ENCODE assay signal across 9 cellular contexts in genomic region chr7:140876519-140877248, GRCh38. TPM values are rescaled to one million over a fixed set of nuclear protein-coding genes. Genes with fewer than 3 reads are reported as not detected.
DNase-seq lines count a peak whose midpoint lies in the region; ATAC-seq and TF ChIP-seq lines count a peak whose summit lies in the region.
"Had no signal": no experiment of that assay in that cellular context is flagged by ENCODE, and none has a peak within 500 bp of the region (broad histone marks: within the 10 kb centered on the region; RNA-seq: fewer than 3 reads in every experiment).

No MANE protein-coding gene starts in this region.

- H3K36me3 ChIP-seq in BLaER1 (peaks cover 48% of the 10 kb centered on the region), colonic mucosa (no peaks in the 10 kb centered on the region)

- H3K27me3 ChIP-seq in BLaER1, result no peaks in the 10 kb centered on the region
- H3K27me3 ChIP-seq in colonic mucosa, result no peaks in the 10 kb centered on the region

- H3K4me1 ChIP-seq in BLaER1, result peaks cover 7% of the 10 kb centered on the region; the same call in 1 of the 2 replicates
- H3K4me1 ChIP-seq in colonic mucosa, result no peaks in the 10 kb centered on the region

- H4K20me1 ChIP-seq in BLaER1, result peaks cover 24% of the 10 kb centered on the region

- H3K9me3 ChIP-seq in BLaER1 (peaks cover 69% of the 10 kb centered on the region), colonic mucosa (no peaks in the 10 kb centered on the region)

- H3K27ac ChIP-seq in BLaER1 (no peak overlapping the region), colonic mucosa (no peak overlapping the region)

- peak overlapping the region; percentile 17; the same call in 1 of the 2 replicates for H3K4me2 ChIP-seq in BLaER1

- intact Hi-C loops in colonic mucosa (cut with DNase I), result no loop called here

- ATAC-seq in GM21515 (IDR thresholded peaks at IDR 0.05; ENCODE audit: unreplicated experiment), result peak; percentile 75

- H3K4me3 ChIP-seq in BLaER1 (no peak overlapping the region), colonic mucosa (no peak overlapping the region)

- DNase-seq in HS-27A (ENCODE audit: low read depth) (peak; percentile 19), fibroblast of gingiva (ENCODE audit: low read depth) (peak; percentile 45), germinal center (ENCODE audit: low spot score) (no peak), NCI-H2029 (lab: John Stamatoyannopoulos, UW) (no peak), colonic mucosa (no peak), 8988T (no peak)
- DNase-seq: activated T-cell treated with anti-CD3 and anti-CD28 coated beads, Interleukin-2, amount 50 U/mL, for 4 hours had no signal

- no peak for TF ChIP-seq CTCF in colonic mucosa (IDR thresholded peaks at IDR 0.05)

- H3K9ac ChIP-seq in BLaER1 (no peak overlapping the region), colonic mucosa (ENCODE audit: low read depth in 2 of 2, low read length in 2 of 2) (no peak overlapping the region)

RNA-seq across cellular contexts. Expression of gene BRAF, which starts 48.0 kb away (rescaled TPM):
- total RNA-seq in colonic mucosa, result 10 to 100 TPM; 19.8 to 24.7 TPM

Comparison
In these comparisons a context has a peak if more than half of its experiments do, and no peak if none do; other contexts are left out.
1. DNase-seq: peak in HS-27A (single experiment) and fibroblast of gingiva (single experiment); none in germinal center (single experiment), NCI-H2029 (single experiment), colonic mucosa (single experiment) and 8988T (single experiment).